ENCODE assay signal across 8 cellular contexts in genomic region chr5:173887610-173888472, GRCh38. TPM values are rescaled to one million over a fixed set of nuclear protein-coding genes. Genes with fewer than 3 reads are reported as not detected.
DNase-seq lines count a peak whose midpoint lies in the region; FAIRE-seq and TF ChIP-seq lines count a peak whose summit lies in the region.

Gene CPEB4 (plus strand): TSS chr5:173888349. CDS start chr5:173889734, 1,385 bp downstream.

- H3K23ac ChIP-seq in neuronal stem cell (ENCODE audit: low read depth, low read length, poor library complexity) = peak within 1 kb of the TSS; percentile 62

- peaks cover 4% of the 10 kb centered on the region for H3K9me3 Mint-ChIP-seq in activated naive CD4-positive, alpha-beta T cell treated with anti-CD3 and anti-CD28 coated beads for 36 hours

- peak; percentile 99 for DNase-seq in GM03348 (ENCODE audit: low spot score)
- peak; percentile 97 for DNase-seq in HFF-Myc (ENCODE audit: extremely low read depth, low read depth)
- peak; percentile 100 for DNase-seq in NAMALWA (ENCODE audit: low spot score)
- peak; percentile 100 for DNase-seq in SK-N-DZ (ENCODE audit: low spot score)
- peak; percentile 98 for DNase-seq in activated naive CD4-positive, alpha-beta T cell treated with anti-CD3 and anti-CD28 coated beads for 36 hours
- DNase-seq in frontal cortex (ENCODE audit: low spot score in 2 of 2) = peak; percentile 97 to 98
- peak; percentile 98 for DNase-seq in neuronal stem cell (ENCODE audit: low spot score)

- H3K36me3 Mint-ChIP-seq in activated naive CD4-positive, alpha-beta T cell treated with anti-CD3 and anti-CD28 coated beads for 36 hours (ENCODE audit: low read depth) = peaks cover 2% of the 10 kb centered on the region

- peak within 1 kb of the TSS; percentile 33 for H4K8ac ChIP-seq in neuronal stem cell (ENCODE audit: low read depth, low read length)

- peak within 1 kb of the TSS; percentile 82 for H3K9ac ChIP-seq in neuronal stem cell (ENCODE audit: low read depth, low read length, poor library complexity)

- intact Hi-C loops in activated naive CD4-positive, alpha-beta T cell treated with anti-CD3 and anti-CD28 coated beads for 36 hours (cut with micrococcal nuclease) = loop anchor here (1.0 to 10.0 kb wide), 11 partner anchors 30 to 1767 kb away; partner anchors contain the start of genes BNIP1, BOD1, CREBRF and DUSP1

- no peaks in the 10 kb centered on the region for H3K36me3 ChIP-seq in neuronal stem cell (replicated peaks in 1 of 2; ENCODE audit: control insufficient read depth in 2 of 2, insufficient read depth in 2 of 2, low read length in 2 of 2)

- H3K27ac Mint-ChIP-seq in activated naive CD4-positive, alpha-beta T cell treated with anti-CD3 and anti-CD28 coated beads for 36 hours = peak within 1 kb of the TSS; percentile 96

- peaks cover 6 to 9% of the 10 kb centered on the region in 2 donors for H3K4me1 ChIP-seq in neuronal stem cell (ENCODE audit: control insufficient read depth in 2 of 2, insufficient read depth in 1 of 2, low read depth in 1 of 2, low read length in 2 of 2)

- H3K4me2 ChIP-seq in neuronal stem cell (ENCODE audit: insufficient read depth, low read length, poor library complexity, severe bottlenecking) = peak within 1 kb of the TSS; percentile 81

- H2AK5ac ChIP-seq in neuronal stem cell (ENCODE audit: low read depth, low read length) = no peak within 1 kb of the TSS

- no peak within 1 kb of the TSS for H2BK15ac ChIP-seq in neuronal stem cell (ENCODE audit: low read length)

- CTCF ChIA-PET in activated naive CD4-positive, alpha-beta T cell treated with anti-CD3 and anti-CD28 coated beads for 36 hours (lab: Charles Lee) = interaction anchor here (0.8 to 1.5 kb wide), 3 partner anchors 12 to 272 kb away, joined by 3 to 4 read pairs (median 3); partner anchors contain the start of gene BOD1

- no peak within 1 kb of the TSS for H3K27ac ChIP-seq in neuronal stem cell (replicated peaks; ENCODE audit: low read length)

- peaks cover 0 to 5% (median 0%) of the 10 kb centered on the region in 3 experiments for H3K27me3 ChIP-seq in neuronal stem cell (ENCODE audit: control insufficient read depth in 3 of 3, insufficient read depth in 3 of 3, low read depth in 1 of 3, low read length in 3 of 3)

- H3K4me3 Mint-ChIP-seq in activated naive CD4-positive, alpha-beta T cell treated with anti-CD3 and anti-CD28 coated beads for 36 hours = peak within 1 kb of the TSS; percentile 98

- H3K79me1 ChIP-seq in neuronal stem cell (ENCODE audit: low read depth, low read length) = no peaks in the 10 kb centered on the region

- WGBS in neuronal stem cell (ENCODE audit: extremely low coverage in 2 of 2, insufficient read length in 2 of 2, insufficient replicate concordance in 1 of 2), 2 donors = no CpG with 5 or more reads among the region's 55 CpGs

- peak within 1 kb of the TSS; percentile 95 for H2AFZ ChIP-seq in neuronal stem cell (ENCODE audit: low read length)

- no peak within 1 kb of the TSS for H3K14ac ChIP-seq in neuronal stem cell (ENCODE audit: low read length)

- H3K27me3 Mint-ChIP-seq in activated naive CD4-positive, alpha-beta T cell treated with anti-CD3 and anti-CD28 coated beads for 36 hours (ENCODE audit: low read depth) = no peaks in the 10 kb centered on the region

- peak within 1 kb of the TSS; percentile 99 for H3K18ac ChIP-seq in neuronal stem cell (ENCODE audit: low read length)

- H2BK120ac ChIP-seq in neuronal stem cell (ENCODE audit: low read depth, low read length) = peak within 1 kb of the TSS; percentile 98

- no peaks in the 10 kb centered on the region for H3K9me3 ChIP-seq in neuronal stem cell (replicated peaks in 1 of 2; ENCODE audit: control insufficient read depth in 2 of 2, insufficient read depth in 1 of 2, low read depth in 1 of 2, low read length in 2 of 2)

- no peak within 1 kb of the TSS for H4K91ac ChIP-seq in neuronal stem cell (ENCODE audit: low read depth, low read length, poor library complexity)

- peak within 1 kb of the TSS; percentile 85 for H2BK5ac ChIP-seq in neuronal stem cell (ENCODE audit: low read length)

- H3K4me3 ChIP-seq in HFF-Myc (replicated peaks; ENCODE audit: low read depth, low read length) (peak within 1 kb of the TSS; percentile 69), neuronal stem cell (ENCODE audit: low read length in 2 of 2) (peak within 1 kb of the TSS; percentile 54 to 81)

- FAIRE-seq in frontal cortex (lab: Jason Lieb, UNC) = peak; percentile 94

- H3K4ac ChIP-seq in neuronal stem cell (ENCODE audit: low read length) = no peak within 1 kb of the TSS

- H3K4me1 Mint-ChIP-seq in activated naive CD4-positive, alpha-beta T cell treated with anti-CD3 and anti-CD28 coated beads for 36 hours (ENCODE audit: low read depth) = peaks cover 66% of the 10 kb centered on the region

- TF ChIP-seq CTCF in HFF-Myc (IDR thresholded peaks at IDR 0.05; ENCODE audit: low read depth, low read length, missing control alignments) (no peak), subcutaneous adipose tissue (IDR thresholded peaks at IDR 0.05; ENCODE audit: low read depth) (no peak)

- no peak within 1 kb of the TSS for H2BK12ac ChIP-seq in neuronal stem cell (ENCODE audit: low read length)

RNA-seq across cellular contexts. Expression of gene CPEB4, which starts in this region (rescaled TPM):
- polyA plus RNA-seq in SK-N-DZ (2014; cell fraction: cytosol; rRNA removed) = 11.3 and 13.5 TPM in 2 replicates
- polyA plus RNA-seq in SK-N-DZ (2014; cell fraction: nucleus; rRNA removed) = 6.8 and 8.3 TPM in 2 replicates
- 1 to 10 TPM; 7.6 to 7.8 TPM for total RNA-seq in activated naive CD4-positive, alpha-beta T cell treated with anti-CD3 and anti-CD28 coated beads for 36 hours
- total RNA-seq in frontal cortex (76.2 TPM), subcutaneous adipose tissue (10 to 100 TPM; 42.1 to 58.7 (median 49.3) TPM)
- polyA plus RNA-seq in neuronal stem cell (2013, experiment 1 of 2) = 3.4 TPM
- polyA plus RNA-seq in neuronal stem cell (2013, experiment 2 of 2) = 3.5 TPM
